8 cellular contexts compared by ENCODE assay signal in genomic region chr4:85370400-85371032, GRCh38.
DNase-seq lines count a peak whose midpoint lies in the region; ATAC-seq, FAIRE-seq and TF ChIP-seq lines count a peak whose summit lies in the region.

No MANE protein-coding gene starts in this region.

- H3K36me3 Mint-ChIP-seq in natural killer cell treated with Interleukin-12 subunit alpha and Interleukin-12 subunit beta and Interleukin-15 and Interleukin-18, amount 100 ng/mL, for 72 hours = no peaks in the 10 kb centered on the region

- ATAC-seq in HG02588 (IDR thresholded peaks at IDR 0.05; ENCODE audit: unreplicated experiment) = peak; percentile 91
- ATAC-seq in heart right ventricle = peak in 7 of 8 donors; percentile 57 to 86 (median 67)
- ATAC-seq in natural killer cell treated with Interleukin-12 subunit alpha and Interleukin-12 subunit beta and Interleukin-15 and Interleukin-18, amount 100 ng/mL, for 72 hours = no peak

- peak; percentile 96 for FAIRE-seq in GM12891 (lab: Jason Lieb, UNC)

- H3K27ac Mint-ChIP-seq in natural killer cell treated with Interleukin-12 subunit alpha and Interleukin-12 subunit beta and Interleukin-15 and Interleukin-18, amount 100 ng/mL, for 72 hours = no peak overlapping the region

- no peaks in the 10 kb centered on the region for H3K36me3 ChIP-seq in heart right ventricle

- intact Hi-C loops in heart right ventricle (cut with DNase I) = loop anchor here in 8 of 10 donors (2.0 to 10.0 kb wide), 7 partner anchors 223 to 374 kb away; no protein-coding TSS in a partner anchor

- H3K27me3 ChIP-seq in heart right ventricle = no peaks in the 10 kb centered on the region

- DNase-seq in AG20443 (ENCODE audit: low spot score) = peak; percentile 36
- DNase-seq in GM12891 (ENCODE audit: insufficient read length, low spot score) = no peak
- DNase-seq in M059J (ENCODE audit: low read depth) = peak; percentile 49
- peak in 1 of 2 donors; percentile 49 for DNase-seq in heart right ventricle
- DNase-seq in stimulated activated CD8-positive, alpha-beta memory T cell treated with anti-CD3 and anti-CD28 coated beads, Interleukin-4, amount 100 ng/mL, for 48 hours = peak; percentile 24
- DNase-seq in natural killer cell treated with Interleukin-12 subunit alpha and Interleukin-12 subunit beta and Interleukin-15 and Interleukin-18, amount 100 ng/mL, for 72 hours (ENCODE audit: low spot score) = no peak

- H3K4me3 Mint-ChIP-seq in natural killer cell treated with Interleukin-12 subunit alpha and Interleukin-12 subunit beta and Interleukin-15 and Interleukin-18, amount 100 ng/mL, for 72 hours = no peak overlapping the region

- H3K27ac ChIP-seq in VCaP = no peak overlapping the region
- no peak overlapping the region for H3K27ac ChIP-seq in heart right ventricle

- no peaks in the 10 kb centered on the region for H3K4me1 Mint-ChIP-seq in natural killer cell treated with Interleukin-12 subunit alpha and Interleukin-12 subunit beta and Interleukin-15 and Interleukin-18, amount 100 ng/mL, for 72 hours (ENCODE audit: low read depth in 2 of 2)

- TF ChIP-seq CTCF in VCaP (conservative IDR thresholded peaks at IDR 0.05) (peak; percentile 94), heart right ventricle (IDR thresholded peaks at IDR 0.05) (peak; percentile 46 to 79 (median 71))

- H3K4me3 ChIP-seq in heart right ventricle = no peak overlapping the region

- peaks cover 0 to 32% (median 13%) of the 10 kb centered on the region in 9 donors for H3K4me1 ChIP-seq in heart right ventricle

- H3K9me3 Mint-ChIP-seq in natural killer cell treated with Interleukin-12 subunit alpha and Interleukin-12 subunit beta and Interleukin-15 and Interleukin-18, amount 100 ng/mL, for 72 hours = peaks cover 10% of the 10 kb centered on the region

- no peaks in the 10 kb centered on the region for H3K9me3 ChIP-seq in heart right ventricle

- H3K27me3 Mint-ChIP-seq in natural killer cell treated with Interleukin-12 subunit alpha and Interleukin-12 subunit beta and Interleukin-15 and Interleukin-18, amount 100 ng/mL, for 72 hours = no peaks in the 10 kb centered on the region

- no peak for TF ChIP-seq POLR2A in GM12891 (IDR thresholded peaks at IDR 0.05; ENCODE audit: low read depth, low read length)

- 66 to 68% methylated on average over 5 of the region's 5 CpGs for WGBS in heart right ventricle, 2 donors

TF ChIP-seq in GM12891, 5 proteins besides CTCF, POLR2A, EP300 and RAD21:
- TF ChIP-seq TAF1 (IDR thresholded peaks at IDR 0.05; ENCODE audit: low read depth, low read length) (no peak), PAX5 (IDR thresholded peaks at IDR 0.05; ENCODE audit: insufficient read depth, low read length, severe bottlenecking) (no peak), SPI1 (IDR thresholded peaks at IDR 0.05; ENCODE audit: low read depth, low read length) (no peak), POU2F2 (IDR thresholded peaks at IDR 0.05; ENCODE audit: low read depth, low read length) (no peak), POLR2AphosphoS5 (IDR thresholded peaks at IDR 0.05; ENCODE audit: low read depth, low read length) (no peak)

Comparison
In these comparisons a context has a peak if more than half of its experiments do, and no peak if none do; other contexts are left out.
1. DNase-seq: peak in AG20443 (single experiment), M059J (single experiment) and stimulated activated CD8-positive, alpha-beta memory T cell treated with anti-CD3 and anti-CD28 coated beads, Interleukin-4, amount 100 ng/mL, for 48 hours (single experiment); none in GM12891 (single experiment) and natural killer cell treated with Interleukin-12 subunit alpha and Interleukin-12 subunit beta and Interleukin-15 and Interleukin-18, amount 100 ng/mL, for 72 hours (single experiment).
2. ATAC-seq: peak in HG02588 (single experiment) and heart right ventricle (7 of 8); none in natural killer cell treated with Interleukin-12 subunit alpha and Interleukin-12 subunit beta and Interleukin-15 and Interleukin-18, amount 100 ng/mL, for 72 hours (0 of 2).